ENCODE assay signal across 8 cellular contexts in the genomic region with DNA sequence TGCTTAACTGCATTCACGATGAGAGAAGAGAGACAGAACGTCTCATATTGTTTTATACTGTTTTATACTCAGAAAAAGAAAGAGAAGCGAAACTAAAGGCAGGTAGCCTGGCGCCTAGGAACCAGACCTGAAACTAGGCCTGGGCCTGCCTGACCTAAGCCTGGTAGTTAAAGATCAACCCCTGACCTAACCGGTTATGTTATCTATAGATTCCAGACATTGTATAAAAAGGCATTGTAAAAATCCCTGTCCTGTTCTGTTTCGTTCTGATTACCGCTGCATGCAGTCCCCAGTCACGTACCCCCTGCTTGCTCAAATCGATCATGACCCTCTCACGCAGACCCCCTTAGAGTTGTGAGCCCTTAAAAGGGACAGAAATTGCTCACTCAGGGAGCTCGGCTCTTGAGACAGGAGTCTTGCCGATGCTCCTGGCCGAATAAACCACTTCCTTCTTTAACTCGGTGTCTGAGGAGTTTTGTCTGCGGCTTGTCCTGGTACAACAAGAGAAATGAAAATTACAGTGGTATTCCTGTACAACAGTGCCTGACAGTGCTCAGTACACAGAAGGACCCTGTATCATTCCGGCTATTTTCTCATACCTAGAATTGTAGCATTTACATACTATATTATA.
DNase-seq lines count a peak whose midpoint lies in the region; ATAC-seq and TF ChIP-seq lines count a peak whose summit lies in the region.
"Not testable (repeated sequence)": the region's sequence is repeated elsewhere in the genome, so short reads cannot be mapped to it uniquely, and the experiment has no call there.

No MANE protein-coding gene starts in this region.

- intact Hi-C loops in CD4-positive, alpha-beta memory T cell (cut with micrococcal nuclease); activated CD4-positive, alpha-beta T cell treated with anti-CD3 and anti-CD28 coated beads for 36 hours (cut with DNase I, micrococcal nuclease); colonic mucosa (cut with DNase I): not testable (repeated sequence)

- peak overlapping the region; percentile 50 to 94 (median 89) for H3K27ac Mint-ChIP-seq in CD4-positive, alpha-beta memory T cell
- H3K27ac Mint-ChIP-seq in activated CD4-positive, alpha-beta T cell treated with anti-CD3 and anti-CD28 coated beads for 36 hours: peak overlapping the region; percentile 74
- peak overlapping the region; percentile 91 for H3K27ac Mint-ChIP-seq in activated T-helper 17 cell treated with anti-CD3 and anti-CD28 coated beads, Interleukin-2, amount 50 U/mL, for 72 hours
- H3K27ac Mint-ChIP-seq in naive B cell: peak overlapping the region; percentile 76 to 94 (median 84)
- H3K27ac Mint-ChIP-seq in stimulated activated memory B cell treated with anti-CD40 and anti-IgM and Interleukin-4, amounts not matched to agents 10 μg/mL and 1 μg/mL and 100 μg/mL, for 72 hours: peak overlapping the region; percentile 99

- peaks cover 66 to 90% (median 78%) of the 10 kb centered on the region in 4 donors for H3K4me1 Mint-ChIP-seq in CD4-positive, alpha-beta memory T cell
- peaks cover 83% of the 10 kb centered on the region for H3K4me1 Mint-ChIP-seq in activated CD4-positive, alpha-beta T cell treated with anti-CD3 and anti-CD28 coated beads for 36 hours
- peaks cover 51% of the 10 kb centered on the region for H3K4me1 Mint-ChIP-seq in activated T-helper 17 cell treated with anti-CD3 and anti-CD28 coated beads, Interleukin-2, amount 50 U/mL, for 72 hours
- peaks cover 39 to 43% (median 43%) of the 10 kb centered on the region in 3 donors for H3K4me1 Mint-ChIP-seq in naive B cell
- peaks cover 70% of the 10 kb centered on the region for H3K4me1 Mint-ChIP-seq in stimulated activated memory B cell treated with anti-CD40 and anti-IgM and Interleukin-4, amounts not matched to agents 10 μg/mL and 1 μg/mL and 100 μg/mL, for 72 hours

- H3K9ac ChIP-seq in OCI-LY3 (ENCODE audit: low read length): peak overlapping the region; percentile 49
- H3K9ac ChIP-seq in colonic mucosa (ENCODE audit: low read depth in 2 of 2, low read length in 2 of 2): not testable (repeated sequence)

- H3K4me3 Mint-ChIP-seq in CD4-positive, alpha-beta memory T cell: peak overlapping the region in 6 of 8 donors; percentile 27 to 83 (median 77)
- H3K4me3 Mint-ChIP-seq in activated CD4-positive, alpha-beta T cell treated with anti-CD3 and anti-CD28 coated beads for 36 hours: peak overlapping the region; percentile 39
- H3K4me3 Mint-ChIP-seq in activated T-helper 17 cell treated with anti-CD3 and anti-CD28 coated beads, Interleukin-2, amount 50 U/mL, for 72 hours: peak overlapping the region; percentile 85
- H3K4me3 Mint-ChIP-seq in naive B cell: peak overlapping the region in 3 of 8 donors; percentile 7 to 59 (median 35)
- H3K4me3 Mint-ChIP-seq in stimulated activated memory B cell treated with anti-CD40 and anti-IgM and Interleukin-4, amounts not matched to agents 10 μg/mL and 1 μg/mL and 100 μg/mL, for 72 hours: peak overlapping the region; percentile 59

- POLR2A ChIA-PET in CD4-positive, alpha-beta memory T cell (lab: Charles Lee; ENCODE audit: partially characterized antibody): interaction anchor here (1.2 to 1.3 kb wide), 2 partner anchors 10 to 12 kb away, joined by 3 to 4 read pairs; no protein-coding TSS in a partner anchor
- POLR2A ChIA-PET in activated CD4-positive, alpha-beta T cell treated with anti-CD3 and anti-CD28 coated beads for 36 hours (lab: Charles Lee): interaction anchor here (1.2 kb wide), 1 partner anchor 12 kb away, joined by 3 read pairs; no protein-coding TSS in a partner anchor

- H3K27ac ChIP-seq in CD4-positive, alpha-beta memory T cell (ENCODE audit: low read depth, low read length): not testable (repeated sequence)
- H3K27ac ChIP-seq in OCI-LY3 (ENCODE audit: low read length) (peak overlapping the region; percentile 88), colonic mucosa (peak overlapping the region; percentile 60)

- peak overlapping the region; percentile 59 for H3K4me2 ChIP-seq in OCI-LY3 (ENCODE audit: low read length)

- peaks cover 84% of the 10 kb centered on the region for H3K4me1 ChIP-seq in CD4-positive, alpha-beta memory T cell (ENCODE audit: insufficient read depth, low read length)
- peaks cover 95% of the 10 kb centered on the region for H3K4me1 ChIP-seq in OCI-LY3 (ENCODE audit: low read length)
- H3K4me1 ChIP-seq in colonic mucosa: not testable (repeated sequence)

- H3K27me3 Mint-ChIP-seq in CD4-positive, alpha-beta memory T cell; activated CD4-positive, alpha-beta T cell treated with anti-CD3 and anti-CD28 coated beads for 36 hours; activated T-helper 17 cell treated with anti-CD3 and anti-CD28 coated beads, Interleukin-2, amount 50 U/mL, for 72 hours; naive B cell; stimulated activated memory B cell treated with anti-CD40 and anti-IgM and Interleukin-4, amounts not matched to agents 10 μg/mL and 1 μg/mL and 100 μg/mL, for 72 hours: not testable (repeated sequence)

- not testable (repeated sequence) for H3K9me3 ChIP-seq in CD4-positive, alpha-beta memory T cell (ENCODE audit: control insufficient read depth in 1 of 2, low read length in 2 of 2); OCI-LY3 (ENCODE audit: insufficient read depth, low read length); colonic mucosa

- peaks cover 25 to 27% of the 10 kb centered on the region in 2 donors for H3K36me3 Mint-ChIP-seq in CD4-positive, alpha-beta memory T cell
- peaks cover 20% of the 10 kb centered on the region for H3K36me3 Mint-ChIP-seq in activated CD4-positive, alpha-beta T cell treated with anti-CD3 and anti-CD28 coated beads for 36 hours (ENCODE audit: low read depth)
- peaks cover 21% of the 10 kb centered on the region for H3K36me3 Mint-ChIP-seq in activated T-helper 17 cell treated with anti-CD3 and anti-CD28 coated beads, Interleukin-2, amount 50 U/mL, for 72 hours (ENCODE audit: low read depth)
- H3K36me3 Mint-ChIP-seq in naive B cell: not testable (repeated sequence)
- H3K36me3 Mint-ChIP-seq in stimulated activated memory B cell treated with anti-CD40 and anti-IgM and Interleukin-4, amounts not matched to agents 10 μg/mL and 1 μg/mL and 100 μg/mL, for 72 hours: peaks cover 24% of the 10 kb centered on the region

- not testable (repeated sequence) for H3K9me3 Mint-ChIP-seq in CD4-positive, alpha-beta memory T cell; activated CD4-positive, alpha-beta T cell treated with anti-CD3 and anti-CD28 coated beads for 36 hours (ENCODE audit: low read depth); activated T-helper 17 cell treated with anti-CD3 and anti-CD28 coated beads, Interleukin-2, amount 50 U/mL, for 72 hours; naive B cell; stimulated activated memory B cell treated with anti-CD40 and anti-IgM and Interleukin-4, amounts not matched to agents 10 μg/mL and 1 μg/mL and 100 μg/mL, for 72 hours

- TF ChIP-seq POLR2A in GM19099 (IDR thresholded peaks at IDR 0.05; ENCODE audit: extremely low read depth, insufficient read length, low read depth): peak; percentile 16

- not testable (repeated sequence) for ATAC-seq in activated CD4-positive, alpha-beta T cell treated with anti-CD3 and anti-CD28 coated beads for 36 hours; naive B cell (ENCODE audit: low read depth in 2 of 2)
- ATAC-seq in activated T-helper 17 cell treated with anti-CD3 and anti-CD28 coated beads, Interleukin-2, amount 50 U/mL, for 72 hours (replicated peaks): peak; percentile 36
- peak; percentile 54 for ATAC-seq in stimulated activated memory B cell treated with anti-CD40 and anti-IgM and Interleukin-4, amounts not matched to agents 10 μg/mL and 1 μg/mL and 100 μg/mL, for 72 hours

- H2AFZ ChIP-seq in OCI-LY3 (ENCODE audit: low read depth, low read length): not testable (repeated sequence)

- peaks cover 51% of the 10 kb centered on the region for H3K79me2 ChIP-seq in OCI-LY3 (ENCODE audit: low read length)

- not testable (repeated sequence) for H3K4me3 ChIP-seq in CD4-positive, alpha-beta memory T cell (ENCODE audit: low read length in 2 of 2); colonic mucosa
- peak overlapping the region; percentile 27; the same call in 1 of the 2 replicates for H3K4me3 ChIP-seq in OCI-LY3 (ENCODE audit: low read length)

- not testable (repeated sequence) for H3K36me3 ChIP-seq in CD4-positive, alpha-beta memory T cell (ENCODE audit: insufficient read depth, low read length); OCI-LY3 (replicated peaks; ENCODE audit: low read depth, low read length); colonic mucosa

- not testable (repeated sequence) for H4K20me1 ChIP-seq in OCI-LY3 (ENCODE audit: insufficient read depth, low read length)

- not testable (repeated sequence) for TF ChIP-seq CTCF in OCI-LY3 (IDR thresholded peaks at IDR 0.05; ENCODE audit: low read depth, low read length); colonic mucosa (IDR thresholded peaks at IDR 0.05)

- CTCF ChIA-PET in CD4-positive, alpha-beta memory T cell (lab: Charles Lee; ENCODE audit: partially characterized antibody): interaction anchor here (1.7 kb wide), 1 partner anchor 13 kb away, joined by 10 read pairs; no protein-coding TSS in a partner anchor
- CTCF ChIA-PET in activated CD4-positive, alpha-beta T cell treated with anti-CD3 and anti-CD28 coated beads for 36 hours (lab: Charles Lee): interaction anchor here (0.6 kb wide), 1 partner anchor 90 kb away, joined by 3 read pairs; no protein-coding TSS in a partner anchor

- DNase-seq in CD4-positive, alpha-beta memory T cell; activated CD4-positive, alpha-beta T cell treated with anti-CD3 and anti-CD28 coated beads for 36 hours; naive B cell: not testable (repeated sequence)
- DNase-seq in colonic mucosa: peak; percentile 47

- not testable (repeated sequence) for H3K27me3 ChIP-seq in CD4-positive, alpha-beta memory T cell (ENCODE audit: insufficient read depth, low read length); OCI-LY3 (ENCODE audit: low read depth, low read length); colonic mucosa
